ENCODE assay signal across 26 cellular contexts in the genomic region with DNA sequence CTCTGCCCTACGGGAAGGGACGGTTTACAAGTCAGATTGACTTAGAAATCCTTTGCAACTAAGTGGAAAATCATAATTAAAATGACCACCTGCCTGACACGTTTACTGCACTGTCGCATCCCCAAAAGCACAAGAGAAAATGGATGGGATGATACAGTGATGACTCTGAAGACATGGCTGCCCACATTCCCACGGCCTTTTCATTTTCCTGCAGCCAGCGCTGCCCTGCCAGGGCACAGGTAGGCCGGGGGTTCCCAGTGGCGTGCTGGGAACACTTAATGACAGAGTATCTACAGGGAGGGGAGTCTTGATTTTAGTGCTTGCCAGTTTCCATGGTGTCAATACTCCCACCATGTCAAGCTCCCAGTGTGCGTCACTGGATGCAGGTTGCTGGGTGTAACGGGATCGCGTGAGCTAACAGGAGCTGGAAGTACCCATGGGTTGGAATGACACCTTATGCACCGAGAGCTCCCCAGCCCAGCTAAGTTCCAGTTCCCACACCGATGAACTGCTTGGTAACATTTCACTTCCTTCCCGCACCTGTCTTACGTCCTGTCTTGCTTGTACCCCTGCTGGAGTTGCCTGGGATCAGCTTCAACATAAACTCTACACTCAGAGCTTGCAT.
"Had no signal": no experiment of that assay in that cellular context is flagged by ENCODE, and none has a peak within 500 bp of the region (broad histone marks: within the 10 kb centered on the region; RNA-seq: fewer than 3 reads in every experiment).

No MANE protein-coding gene starts in this region.

- DNase-seq: hippocampal formation; kidney glomerular epithelial cell; left cardiac atrium; left ventricle myocardium inferior; midbrain; mucosa of descending colon; naive thymus-derived CD4-positive, alpha-beta T cell; right lobe of liver; stimulated activated CD4-positive, alpha-beta T cell treated with anti-CD3 and anti-CD28 coated beads, Interleukin-1b, Interleukin-23, amount 100 ng/mL, for 48 hours; stimulated activated CD4-positive, alpha-beta T cell treated with anti-CD3 and anti-CD28 coated beads, Interleukin-2, amount 100 ng/mL, for 48 hours; stimulated activated CD4-positive, alpha-beta T cell treated with anti-CD3 and anti-CD28 coated beads, Interleukin-4, amount 100 ng/mL, for 4 hours; stimulated activated CD8-positive, alpha-beta memory T cell treated with anti-CD3 and anti-CD28 coated beads, Interleukin-4, amount 100 ng/mL, for 48 hours; stimulated activated naive CD4-positive, alpha-beta T cell treated with Interleukin-2 at 50 U/mL for 16 hours; stimulated activated naive CD8-positive, alpha-beta T cell treated with anti-CD3 and anti-CD28 coated beads, Interleukin-15, amount 100 ng/mL, for 72 hours; substantia nigra; testis; thyroid gland; transverse colon; upper lobe of left lung had no signal

- H3K4me1 Mint-ChIP-seq: memory B cell; naive thymus-derived CD4-positive, alpha-beta T cell; stimulated activated memory B cell treated with anti-CD40 and anti-IgM and Interleukin-4, amounts not matched to agents 10 μg/mL and 1 μg/mL and 100 μg/mL, for 72 hours had no signal

- ATAC-seq: left cardiac atrium; mucosa of descending colon; naive thymus-derived CD4-positive, alpha-beta T cell; natural killer cell treated with Interleukin-12 subunit alpha and Interleukin-12 subunit beta and Interleukin-15 and Interleukin-18, amount 100 ng/mL, for 72 hours; right lobe of liver; stimulated activated memory B cell treated with anti-CD40 and anti-IgM and Interleukin-4, amounts not matched to agents 10 μg/mL and 1 μg/mL and 100 μg/mL, for 72 hours; stimulated activated naive CD8-positive, alpha-beta T cell treated with anti-CD3 and anti-CD28 coated beads, Interleukin-15, amount 100 ng/mL, for 72 hours had no signal

- H3K36me3 Mint-ChIP-seq: memory B cell; naive thymus-derived CD4-positive, alpha-beta T cell; natural killer cell treated with Interleukin-12 subunit alpha and Interleukin-12 subunit beta and Interleukin-15 and Interleukin-18, amount 100 ng/mL, for 72 hours; stimulated activated memory B cell treated with anti-CD40 and anti-IgM and Interleukin-4, amounts not matched to agents 10 μg/mL and 1 μg/mL and 100 μg/mL, for 72 hours had no signal

- H3K4me3 ChIP-seq: left ventricle myocardium inferior, mucosa of descending colon, right atrium auricular region, right lobe of liver, smooth muscle cell, testis, thyroid gland, transverse colon, upper lobe of left lung had no signal

- H3K27ac Mint-ChIP-seq: memory B cell; natural killer cell treated with Interleukin-12 subunit alpha and Interleukin-12 subunit beta and Interleukin-15 and Interleukin-18, amount 100 ng/mL, for 72 hours; progenitor cell of endocrine pancreas; stimulated activated memory B cell treated with anti-CD40 and anti-IgM and Interleukin-4, amounts not matched to agents 10 μg/mL and 1 μg/mL and 100 μg/mL, for 72 hours; stimulated activated naive CD8-positive, alpha-beta T cell treated with anti-CD3 and anti-CD28 coated beads, Interleukin-15, amount 100 ng/mL, for 72 hours had no signal

- H3K4me3 Mint-ChIP-seq: memory B cell; naive thymus-derived CD4-positive, alpha-beta T cell; natural killer cell treated with Interleukin-12 subunit alpha and Interleukin-12 subunit beta and Interleukin-15 and Interleukin-18, amount 100 ng/mL, for 72 hours; neural crest cell; stimulated activated memory B cell treated with anti-CD40 and anti-IgM and Interleukin-4, amounts not matched to agents 10 μg/mL and 1 μg/mL and 100 μg/mL, for 72 hours; stimulated activated naive CD8-positive, alpha-beta T cell treated with anti-CD3 and anti-CD28 coated beads, Interleukin-15, amount 100 ng/mL, for 72 hours had no signal

- H3K9me3 Mint-ChIP-seq: memory B cell; naive thymus-derived CD4-positive, alpha-beta T cell; natural killer cell treated with Interleukin-12 subunit alpha and Interleukin-12 subunit beta and Interleukin-15 and Interleukin-18, amount 100 ng/mL, for 72 hours; neural crest cell; stimulated activated memory B cell treated with anti-CD40 and anti-IgM and Interleukin-4, amounts not matched to agents 10 μg/mL and 1 μg/mL and 100 μg/mL, for 72 hours; stimulated activated naive CD8-positive, alpha-beta T cell treated with anti-CD3 and anti-CD28 coated beads, Interleukin-15, amount 100 ng/mL, for 72 hours had no signal
